Comparison of ENCODE assay signal across 12 cellular contexts in the genomic region with DNA sequence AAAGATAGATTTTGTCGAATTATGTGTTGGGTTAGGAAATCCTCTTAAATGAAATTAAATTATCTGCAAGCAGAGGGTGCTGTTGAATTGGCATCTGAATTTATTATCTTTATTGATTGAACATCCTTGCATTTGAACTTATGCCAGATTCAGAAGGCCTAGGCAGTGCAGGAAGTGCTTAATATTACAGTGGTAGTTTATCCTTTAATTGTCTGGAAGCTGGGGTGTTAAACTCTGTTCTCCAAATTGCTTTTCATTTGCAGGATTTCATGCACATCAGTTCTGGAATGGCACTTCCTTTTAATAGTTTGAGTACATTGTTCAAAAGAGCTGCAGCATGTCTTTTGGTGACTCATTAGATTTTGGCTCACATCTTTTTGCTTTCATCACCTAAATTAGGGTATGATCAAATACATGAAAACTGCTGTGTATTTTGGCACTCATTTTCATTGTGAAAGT.
DNase-seq lines count a peak whose midpoint lies in the region; ATAC-seq and TF ChIP-seq lines count a peak whose summit lies in the region.
"Had no signal": no experiment of that assay in that cellular context is flagged by ENCODE, and none has a peak within 500 bp of the region (broad histone marks: within the 10 kb centered on the region; RNA-seq: fewer than 3 reads in every experiment).

No MANE protein-coding gene starts in this region.

- no peak overlapping the region for H3K4me3 ChIP-seq in gastrocnemius medialis

- no peak overlapping the region for H3K27ac ChIP-seq in gastrocnemius medialis

- ATAC-seq in gastrocnemius medialis (no peak), GM21717 (IDR thresholded peaks at IDR 0.05; ENCODE audit: unreplicated experiment) (no peak)
- ATAC-seq: activated CD8-positive, alpha-beta memory T cell treated with anti-CD3 and anti-CD28 coated beads, Interleukin-2, amount 10 ng/mL, durations not matched to agents 7 days and 5 days; effector memory CD8-positive, alpha-beta T cell had no signal

- no peak for TF ChIP-seq POLR2A in gastrocnemius medialis (IDR thresholded peaks at IDR 0.05)

- no peaks in the 10 kb centered on the region for H3K9me3 ChIP-seq in gastrocnemius medialis

- in situ Hi-C loops in gastrocnemius medialis (cut with MboI; ENCODE audit: low sequenced_read_pairs in 4 of 4): no loop called here

- peaks cover 0 to 15% of the 10 kb centered on the region in 2 donors for H3K4me1 ChIP-seq in gastrocnemius medialis

- no peaks in the 10 kb centered on the region for H3K27me3 ChIP-seq in gastrocnemius medialis

- intact Hi-C loops in gastrocnemius medialis (cut with DNase I; ENCODE audit: low total_unique reads): no loop called here

- H3K36me3 ChIP-seq in gastrocnemius medialis: no peaks in the 10 kb centered on the region

- DNase-seq in DMS 273 (lab: John Stamatoyannopoulos, UW; ENCODE audit: unreplicated experiment): peak; percentile 25
- no peak for DNase-seq in DMS 273 treated with DMSO at 0.1 percent for 48 hours (lab: John Stamatoyannopoulos, UW)
- DNase-seq in NCI-H2196 (lab: John Stamatoyannopoulos, UW; ENCODE audit: unreplicated experiment): peak; percentile 79
- DNase-seq in dermis blood vessel endothelial cell: peak; percentile 82
- DNase-seq in putamen (ENCODE audit: low spot score): peak; percentile 27
- no peak for DNase-seq in gastrocnemius medialis
- no peak for DNase-seq in H4 (ENCODE audit: low spot score)
- DNase-seq: 8988T; activated CD8-positive, alpha-beta memory T cell treated with anti-CD3 and anti-CD28 coated beads, Interleukin-2, amount 10 ng/mL, durations not matched to agents 7 days and 5 days; effector memory CD8-positive, alpha-beta T cell; naive B cell had no signal

- TF ChIP-seq CTCF in gastrocnemius medialis (IDR thresholded peaks at IDR 0.05 in 4 of 5, conservative IDR thresholded peaks at IDR 0.05 in 1 of 5): no peak

Comparison
In these comparisons a context has a peak if more than half of its experiments do, and no peak if none do; other contexts are left out.
1. DNase-seq: peak in DMS 273 (single experiment), NCI-H2196 (single experiment), dermis blood vessel endothelial cell (single experiment) and putamen (single experiment); none in DMS 273 treated with DMSO at 0.1 percent for 48 hours (single experiment), gastrocnemius medialis (0 of 2) and H4 (single experiment).